Comparison of ENCODE assay signal across 8 cellular contexts in the genomic region with DNA sequence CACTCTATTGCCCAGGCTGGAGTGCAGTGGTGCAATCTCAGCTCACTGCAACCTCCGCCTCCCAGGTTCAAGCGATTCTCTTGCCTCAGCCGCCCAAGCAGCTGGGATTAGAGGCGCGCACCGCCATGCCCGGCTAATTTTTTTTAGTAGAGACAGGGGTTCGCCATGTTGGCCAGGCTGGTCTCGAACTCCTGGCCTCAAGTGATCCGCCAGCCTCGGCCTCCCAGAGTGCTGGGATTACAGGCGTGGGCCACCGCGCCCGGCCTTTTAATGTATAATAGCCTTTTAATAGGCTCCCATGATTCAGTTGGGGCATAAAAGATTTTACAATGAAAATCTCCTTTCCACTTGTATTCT. TPM values are rescaled to one million over a fixed set of nuclear protein-coding genes. Genes with fewer than 3 reads are reported as not detected.
DNase-seq lines count a peak whose midpoint lies in the region; ATAC-seq lines count a peak whose summit lies in the region.
"Not testable (repeated sequence)": the region's sequence is repeated elsewhere in the genome, so short reads cannot be mapped to it uniquely, and the experiment has no call there.

No MANE protein-coding gene starts in this region.

- H3K27ac Mint-ChIP-seq in T-cell = peak overlapping the region; percentile 86 to 96
- H3K27ac Mint-ChIP-seq in activated naive CD8-positive, alpha-beta T cell = peak overlapping the region; percentile 72

- DNase-seq in T-cell; effector memory CD4-positive, alpha-beta T cell: not testable (repeated sequence)

- H3K27ac ChIP-seq in effector memory CD4-positive, alpha-beta T cell (ENCODE audit: insufficient read depth, low read length, poor library complexity, severe bottlenecking) = peak overlapping the region; percentile 59
- peak overlapping the region; percentile 84 for H3K27ac ChIP-seq in urinary bladder (ENCODE audit: low read depth)

- not testable (repeated sequence) for H3K36me3 Mint-ChIP-seq in T-cell; activated naive CD8-positive, alpha-beta T cell

- H3K9ac ChIP-seq in ES-I3 (ENCODE audit: low read depth, low read length) (peak overlapping the region; percentile 60), iPS-15b (ENCODE audit: low read depth, low read length) (peak overlapping the region; percentile 71), mucosa of stomach (ENCODE audit: low read length) (peak overlapping the region; percentile 67)
- not testable (repeated sequence) for H3K9ac ChIP-seq in skeletal muscle satellite cell (ENCODE audit: low read depth, low read length)

- H3K4me2 ChIP-seq in skeletal muscle satellite cell (ENCODE audit: low read length) = peak overlapping the region; percentile 60

- H3K9me3 Mint-ChIP-seq in T-cell; activated naive CD8-positive, alpha-beta T cell (ENCODE audit: low read depth): not testable (repeated sequence)

- not testable (repeated sequence) for H3K27me3 ChIP-seq in effector memory CD4-positive, alpha-beta T cell (replicated peaks; ENCODE audit: control insufficient read depth, insufficient read depth, low read length, poor library complexity, severe bottlenecking); iPS-15b (ENCODE audit: control insufficient read depth, insufficient read depth, low read length); mucosa of stomach (ENCODE audit: control insufficient read depth, insufficient read depth, low read length); skeletal muscle satellite cell (ENCODE audit: control insufficient read depth, insufficient read depth, low read length)

- peak overlapping the region; percentile 65 to 77 (median 70) for H3K4me3 Mint-ChIP-seq in T-cell
- H3K4me3 Mint-ChIP-seq in activated naive CD8-positive, alpha-beta T cell = peak overlapping the region; percentile 73

- POLR2A ChIA-PET in T-cell (lab: Charles Lee) = not testable (repeated sequence)

- H3K36me3 ChIP-seq in ES-I3 (ENCODE audit: insufficient read depth, low read length); effector memory CD4-positive, alpha-beta T cell (ENCODE audit: control insufficient read depth, insufficient read depth, low read length); iPS-15b (ENCODE audit: control insufficient read depth, insufficient read depth, low read length); mucosa of stomach (ENCODE audit: control insufficient read depth, insufficient read depth, low read length); skeletal muscle satellite cell (ENCODE audit: insufficient read depth, low read length); urinary bladder (ENCODE audit: insufficient read depth): not testable (repeated sequence)

- WGBS in urinary bladder = 68% methylated on average over 15 of the region's 15 CpGs

- H3K4me1 Mint-ChIP-seq in T-cell = peaks cover 57 to 70% (median 59%) of the 10 kb centered on the region in 3 donors
- peaks cover 59% of the 10 kb centered on the region for H3K4me1 Mint-ChIP-seq in activated naive CD8-positive, alpha-beta T cell (ENCODE audit: low read depth)

- ATAC-seq in T-cell (replicated peaks in 1 of 4) = not testable (repeated sequence)

- H3K9me3 ChIP-seq in ES-I3 (ENCODE audit: control insufficient read depth, insufficient read depth, low read length); effector memory CD4-positive, alpha-beta T cell (ENCODE audit: control insufficient read depth, low read length); iPS-15b (ENCODE audit: control insufficient read depth, insufficient read depth, low read length); mucosa of stomach (ENCODE audit: control insufficient read depth, low read length); skeletal muscle satellite cell (replicated peaks; ENCODE audit: low read length): not testable (repeated sequence)

- H3K4me3 ChIP-seq in effector memory CD4-positive, alpha-beta T cell (ENCODE audit: insufficient read depth, low read depth, low read length, poor library complexity, severe bottlenecking); skeletal muscle satellite cell (ENCODE audit: low read length): not testable (repeated sequence)
- H3K4me3 ChIP-seq in iPS-15b (ENCODE audit: low read depth, low read length) = peak overlapping the region; percentile 66
- H3K4me3 ChIP-seq in mucosa of stomach (ENCODE audit: low read length) = peak overlapping the region; percentile 20
- peak overlapping the region; percentile 14 for H3K4me3 ChIP-seq in urinary bladder (ENCODE audit: low read depth, low read length)

- CTCF ChIA-PET in T-cell (lab: Charles Lee) = not testable (repeated sequence)

- H3K27me3 Mint-ChIP-seq in T-cell; activated naive CD8-positive, alpha-beta T cell: not testable (repeated sequence)

- H3K4me1 ChIP-seq in ES-I3 (ENCODE audit: insufficient read depth, low read length) (peaks cover 12% of the 10 kb centered on the region; the same call in 1 of the 2 replicates), mucosa of stomach (ENCODE audit: control insufficient read depth, insufficient read depth, low read length) (peaks cover 32% of the 10 kb centered on the region), skeletal muscle satellite cell (ENCODE audit: control insufficient read depth, insufficient read depth, low read length) (peaks cover 17% of the 10 kb centered on the region)
- H3K4me1 ChIP-seq in effector memory CD4-positive, alpha-beta T cell (ENCODE audit: control insufficient read depth, insufficient read depth, low read length, poor library complexity, severe bottlenecking) = peaks cover 46% of the 10 kb centered on the region
- not testable (repeated sequence) for H3K4me1 ChIP-seq in iPS-15b (ENCODE audit: control insufficient read depth, insufficient read depth, low read length); urinary bladder (ENCODE audit: insufficient read depth)

RNA-seq across cellular contexts. Expression of a gene that starts 21.8 kb away (rescaled TPM):
- total RNA-seq in T-cell = 1,000 to 10,000 TPM in 2 of 5 donors, 100 to 1,000 TPM in 3; 816 to 1,109 (median 896) TPM
- total RNA-seq in skeletal muscle satellite cell (2012; rRNA removed) = 248 and 329 TPM in 2 replicates
- total RNA-seq in urinary bladder = 150 TPM
- 258 TPM for polyA plus RNA-seq in urinary bladder
